In genomic region chr7:102837802-102838201, GRCh38 we compare ENCODE assay signal across 1 cellular context.
TF ChIP-seq lines count a peak whose summit lies in the region.

No MANE protein-coding gene starts in this region.

TF ChIP-seq in HepG2, 621 proteins besides CTCF, POLR2A, EP300 and RAD21 (continued from another document):
- TF ChIP-seq, protein P1, sequence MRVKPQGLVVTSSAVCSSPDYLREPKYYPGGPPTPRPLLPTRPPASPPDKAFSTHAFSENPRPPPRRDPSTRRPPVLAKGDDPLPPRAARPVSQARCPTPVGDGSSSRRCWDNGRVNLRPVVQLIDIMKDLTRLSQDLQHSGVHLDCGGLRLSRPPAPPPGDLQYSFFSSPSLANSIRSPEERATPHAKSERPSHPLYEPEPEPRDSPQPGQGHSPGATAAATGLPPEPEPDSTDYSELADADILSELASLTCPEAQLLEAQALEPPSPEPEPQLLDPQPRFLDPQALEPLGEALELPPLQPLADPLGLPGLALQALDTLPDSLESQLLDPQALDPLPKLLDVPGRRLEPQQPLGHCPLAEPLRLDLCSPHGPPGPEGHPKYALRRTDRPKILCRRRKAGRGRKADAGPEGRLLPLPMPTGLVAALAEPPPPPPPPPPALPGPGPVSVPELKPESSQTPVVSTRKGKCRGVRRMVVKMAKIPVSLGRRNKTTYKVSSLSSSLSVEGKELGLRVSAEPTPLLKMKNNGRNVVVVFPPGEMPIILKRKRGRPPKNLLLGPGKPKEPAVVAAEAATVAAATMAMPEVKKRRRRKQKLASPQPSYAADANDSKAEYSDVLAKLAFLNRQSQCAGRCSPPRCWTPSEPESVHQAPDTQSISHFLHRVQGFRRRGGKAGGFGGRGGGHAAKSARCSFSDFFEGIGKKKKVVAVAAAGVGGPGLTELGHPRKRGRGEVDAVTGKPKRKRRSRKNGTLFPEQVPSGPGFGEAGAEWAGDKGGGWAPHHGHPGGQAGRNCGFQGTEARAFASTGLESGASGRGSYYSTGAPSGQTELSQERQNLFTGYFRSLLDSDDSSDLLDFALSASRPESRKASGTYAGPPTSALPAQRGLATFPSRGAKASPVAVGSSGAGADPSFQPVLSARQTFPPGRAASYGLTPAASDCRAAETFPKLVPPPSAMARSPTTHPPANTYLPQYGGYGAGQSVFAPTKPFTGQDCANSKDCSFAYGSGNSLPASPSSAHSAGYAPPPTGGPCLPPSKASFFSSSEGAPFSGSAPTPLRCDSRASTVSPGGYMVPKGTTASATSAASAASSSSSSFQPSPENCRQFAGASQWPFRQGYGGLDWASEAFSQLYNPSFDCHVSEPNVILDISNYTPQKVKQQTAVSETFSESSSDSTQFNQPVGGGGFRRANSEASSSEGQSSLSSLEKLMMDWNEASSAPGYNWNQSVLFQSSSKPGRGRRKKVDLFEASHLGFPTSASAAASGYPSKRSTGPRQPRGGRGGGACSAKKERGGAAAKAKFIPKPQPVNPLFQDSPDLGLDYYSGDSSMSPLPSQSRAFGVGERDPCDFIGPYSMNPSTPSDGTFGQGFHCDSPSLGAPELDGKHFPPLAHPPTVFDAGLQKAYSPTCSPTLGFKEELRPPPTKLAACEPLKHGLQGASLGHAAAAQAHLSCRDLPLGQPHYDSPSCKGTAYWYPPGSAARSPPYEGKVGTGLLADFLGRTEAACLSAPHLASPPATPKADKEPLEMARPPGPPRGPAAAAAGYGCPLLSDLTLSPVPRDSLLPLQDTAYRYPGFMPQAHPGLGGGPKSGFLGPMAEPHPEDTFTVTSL (CRISPR knock-in tag; IDR thresholded peaks at IDR 0.05; ENCODE audit: borderline replicate concordance): no peak
- TF ChIP-seq, protein P2, sequence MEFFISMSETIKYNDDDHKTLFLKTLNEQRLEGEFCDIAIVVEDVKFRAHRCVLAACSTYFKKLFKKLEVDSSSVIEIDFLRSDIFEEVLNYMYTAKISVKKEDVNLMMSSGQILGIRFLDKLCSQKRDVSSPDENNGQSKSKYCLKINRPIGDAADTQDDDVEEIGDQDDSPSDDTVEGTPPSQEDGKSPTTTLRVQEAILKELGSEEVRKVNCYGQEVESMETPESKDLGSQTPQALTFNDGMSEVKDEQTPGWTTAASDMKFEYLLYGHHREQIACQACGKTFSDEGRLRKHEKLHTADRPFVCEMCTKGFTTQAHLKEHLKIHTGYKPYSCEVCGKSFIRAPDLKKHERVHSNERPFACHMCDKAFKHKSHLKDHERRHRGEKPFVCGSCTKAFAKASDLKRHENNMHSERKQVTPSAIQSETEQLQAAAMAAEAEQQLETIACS (CRISPR knock-in tag; IDR thresholded peaks at IDR 0.05): no peak
- TF ChIP-seq ZNF576 (CRISPR knock-in tag; IDR thresholded peaks at IDR 0.05) (no peak), ZNF746 (CRISPR knock-in tag; IDR thresholded peaks at IDR 0.05) (no peak), TBP (CRISPR knock-in tag; IDR thresholded peaks at IDR 0.05) (no peak), ZNF792 (CRISPR knock-in tag; IDR thresholded peaks at IDR 0.05) (no peak), NR2F1 (CRISPR knock-in tag; IDR thresholded peaks at IDR 0.05) (no peak), TOE1 (CRISPR knock-in tag; IDR thresholded peaks at IDR 0.05) (no peak), ZNF275 (CRISPR knock-in tag; IDR thresholded peaks at IDR 0.05; ENCODE audit: borderline replicate concordance) (no peak), JARID2 (CRISPR knock-in tag; IDR thresholded peaks at IDR 0.05; ENCODE audit: insufficient replicate concordance) (no peak), RFX5 (IDR thresholded peaks at IDR 0.05; ENCODE audit: low read depth, low read length) (no peak), MED13 (CRISPR knock-in tag; IDR thresholded peaks at IDR 0.05) (no peak)
